ENCODE assay signal across 9 cellular contexts in genomic region chr12:118773956-118774723, GRCh38.
DNase-seq lines count a peak whose midpoint lies in the region; TF ChIP-seq lines count a peak whose summit lies in the region.
"Had no signal": no experiment of that assay in that cellular context is flagged by ENCODE, and none has a peak within 500 bp of the region (broad histone marks: within the 10 kb centered on the region; RNA-seq: fewer than 3 reads in every experiment).

No MANE protein-coding gene starts in this region.

- H3K9me3 Mint-ChIP-seq in nephron progenitor cell, result peaks cover 19% of the 10 kb centered on the region
- H3K9me3 Mint-ChIP-seq in T-helper 2 cell treated with Interferon-gamma antibody and Interleukin-4, amounts not matched to agents 5 μg/mL and 100 μg/mL, for 36 hours, result no peaks in the 10 kb centered on the region
- H3K9me3 Mint-ChIP-seq in CD14-positive monocyte, result peaks cover 0 to 14% (median 7%) of the 10 kb centered on the region in 7 donors

- H3K36me3 Mint-ChIP-seq in nephron progenitor cell (ENCODE audit: low read depth), result no peaks in the 10 kb centered on the region
- no peaks in the 10 kb centered on the region for H3K36me3 Mint-ChIP-seq in T-helper 2 cell treated with Interferon-gamma antibody and Interleukin-4, amounts not matched to agents 5 μg/mL and 100 μg/mL, for 36 hours (ENCODE audit: low read depth)
- no peaks in the 10 kb centered on the region for H3K36me3 Mint-ChIP-seq in CD14-positive monocyte

- TF ChIP-seq CTCF in nephron progenitor cell (IDR thresholded peaks at IDR 0.05) (no peak), CD14-positive monocyte (IDR thresholded peaks at IDR 0.05) (no peak), GM13977 (IDR thresholded peaks at IDR 0.05; ENCODE audit: extremely low read depth, insufficient read depth, missing control alignments) (no peak)

- DNase-seq in DMS79 treated with DMSO at 0.1 percent for 48 hours (lab: John Stamatoyannopoulos, UW), result peak; percentile 95
- DNase-seq in NCI-H2081 treated with DMSO at 0.1 percent for 48 hours (lab: John Stamatoyannopoulos, UW), result peak; percentile 33
- DNase-seq in cerebellar cortex (ENCODE audit: low spot score), result peak; percentile 87
- peak; percentile 59 for DNase-seq in nephron progenitor cell
- DNase-seq in T-helper 2 cell treated with Interferon-gamma antibody and Interleukin-4, amounts not matched to agents 5 μg/mL and 100 μg/mL, for 36 hours (ENCODE audit: low spot score), result no peak
- DNase-seq in CD14-positive monocyte (ENCODE audit: low spot score), result no peak
- DNase-seq in GM13977 (ENCODE audit: low spot score), result no peak
- no peak for DNase-seq in ACHN
- DNase-seq: activated T-cell treated with anti-CD3 and anti-CD28 coated beads for 4 hours had no signal

- in situ Hi-C loops in GM13977 (cut with MboI; ENCODE audit: low pct_unique_long_range_greater_than_20kb, low sequenced_read_pairs, unreplicated experiment) (no loop called here), ACHN (cut with HindIII; ENCODE audit: low pct_ligation_motif_present, low pct_unique_long_range_greater_than_20kb, low sequenced_read_pairs) (no loop called here)

- H3K27me3 Mint-ChIP-seq in nephron progenitor cell (ENCODE audit: low read depth, poor library complexity), result peaks cover 81% of the 10 kb centered on the region
- H3K27me3 Mint-ChIP-seq in T-helper 2 cell treated with Interferon-gamma antibody and Interleukin-4, amounts not matched to agents 5 μg/mL and 100 μg/mL, for 36 hours (ENCODE audit: low read depth), result peaks cover 11% of the 10 kb centered on the region
- H3K27me3 Mint-ChIP-seq in CD14-positive monocyte (ENCODE audit: low read depth in 3 of 3), result peaks cover 11 to 22% (median 18%) of the 10 kb centered on the region in 3 donors

- intact Hi-C loops in CD14-positive monocyte (cut with micrococcal nuclease), result no loop called here

- H3K27ac Mint-ChIP-seq in nephron progenitor cell, result no peak overlapping the region
- no peak overlapping the region for H3K27ac Mint-ChIP-seq in T-helper 2 cell treated with Interferon-gamma antibody and Interleukin-4, amounts not matched to agents 5 μg/mL and 100 μg/mL, for 36 hours
- no peak overlapping the region for H3K27ac Mint-ChIP-seq in CD14-positive monocyte

- H3K4me1 Mint-ChIP-seq in nephron progenitor cell, result peaks cover 6% of the 10 kb centered on the region
- H3K4me1 Mint-ChIP-seq in T-helper 2 cell treated with Interferon-gamma antibody and Interleukin-4, amounts not matched to agents 5 μg/mL and 100 μg/mL, for 36 hours (ENCODE audit: low read depth), result no peaks in the 10 kb centered on the region
- no peaks in the 10 kb centered on the region for H3K4me1 Mint-ChIP-seq in CD14-positive monocyte

- peak overlapping the region; percentile 19 for H3K4me3 Mint-ChIP-seq in nephron progenitor cell
- no peak overlapping the region for H3K4me3 Mint-ChIP-seq in T-helper 2 cell treated with Interferon-gamma antibody and Interleukin-4, amounts not matched to agents 5 μg/mL and 100 μg/mL, for 36 hours
- peak overlapping the region in 1 of 2 donors; percentile 35 for H3K4me3 Mint-ChIP-seq in CD14-positive monocyte

Comparison
In these comparisons a context has a peak if more than half of its experiments do, and no peak if none do; other contexts are left out.
1. DNase-seq: peak in DMS79 treated with DMSO at 0.1 percent for 48 hours (single experiment), NCI-H2081 treated with DMSO at 0.1 percent for 48 hours (single experiment), cerebellar cortex (single experiment) and nephron progenitor cell (single experiment); none in T-helper 2 cell treated with Interferon-gamma antibody and Interleukin-4, amounts not matched to agents 5 μg/mL and 100 μg/mL, for 36 hours (single experiment), CD14-positive monocyte (single experiment), GM13977 (single experiment) and ACHN (single experiment).